In the genomic region with DNA sequence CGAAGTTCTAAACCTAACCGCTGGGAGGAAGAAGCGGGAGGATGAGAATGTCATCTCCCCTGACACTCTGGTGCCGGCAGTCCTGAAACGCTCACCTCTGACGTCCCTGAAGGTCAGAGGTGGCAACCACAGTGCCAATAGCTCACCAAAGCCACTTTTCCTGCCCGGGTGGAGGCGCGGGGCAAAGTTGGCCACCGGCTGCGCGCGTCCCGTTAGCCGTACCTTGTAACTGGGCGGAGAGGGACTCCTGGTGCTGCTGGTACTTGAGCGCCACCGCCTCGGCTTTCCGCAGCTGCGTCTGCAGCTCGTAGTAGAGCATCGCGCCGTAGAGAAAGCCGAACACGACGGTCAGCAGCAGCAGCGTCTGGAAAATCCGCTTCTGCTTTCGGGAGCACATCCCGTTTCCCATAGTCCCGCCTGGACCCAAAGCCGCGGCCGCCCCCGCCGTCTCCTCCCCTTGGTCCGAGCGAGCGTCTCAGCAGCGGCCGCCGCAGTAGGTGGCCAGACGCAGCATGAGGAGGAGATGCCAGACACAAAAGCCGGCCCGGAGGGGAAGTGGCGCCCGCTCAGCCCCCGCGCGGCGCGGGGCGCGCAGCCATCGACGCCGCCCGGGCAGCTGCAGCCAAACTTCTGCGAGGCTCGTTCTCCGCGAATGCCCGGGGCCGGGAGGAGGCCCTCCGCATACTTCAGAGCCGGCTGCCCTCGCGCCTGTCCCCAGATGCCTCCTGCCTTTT, we compare ENCODE assay signal across 1 cellular context.
TF ChIP-seq lines count a peak whose summit lies in the region.

No MANE protein-coding gene starts in this region.

TF ChIP-seq in HepG2, 621 proteins besides CTCF, POLR2A, EP300 and RAD21 (continued from another document and continues in another):
- TF ChIP-seq RFXANK (CRISPR knock-in tag; IDR thresholded peaks at IDR 0.05): no peak
- no peak for TF ChIP-seq ZNF720 (CRISPR knock-in tag; IDR thresholded peaks at IDR 0.05)
- TF ChIP-seq ZFP36L2 (CRISPR knock-in tag; IDR thresholded peaks at IDR 0.05): no peak
- TF ChIP-seq, protein P1, sequence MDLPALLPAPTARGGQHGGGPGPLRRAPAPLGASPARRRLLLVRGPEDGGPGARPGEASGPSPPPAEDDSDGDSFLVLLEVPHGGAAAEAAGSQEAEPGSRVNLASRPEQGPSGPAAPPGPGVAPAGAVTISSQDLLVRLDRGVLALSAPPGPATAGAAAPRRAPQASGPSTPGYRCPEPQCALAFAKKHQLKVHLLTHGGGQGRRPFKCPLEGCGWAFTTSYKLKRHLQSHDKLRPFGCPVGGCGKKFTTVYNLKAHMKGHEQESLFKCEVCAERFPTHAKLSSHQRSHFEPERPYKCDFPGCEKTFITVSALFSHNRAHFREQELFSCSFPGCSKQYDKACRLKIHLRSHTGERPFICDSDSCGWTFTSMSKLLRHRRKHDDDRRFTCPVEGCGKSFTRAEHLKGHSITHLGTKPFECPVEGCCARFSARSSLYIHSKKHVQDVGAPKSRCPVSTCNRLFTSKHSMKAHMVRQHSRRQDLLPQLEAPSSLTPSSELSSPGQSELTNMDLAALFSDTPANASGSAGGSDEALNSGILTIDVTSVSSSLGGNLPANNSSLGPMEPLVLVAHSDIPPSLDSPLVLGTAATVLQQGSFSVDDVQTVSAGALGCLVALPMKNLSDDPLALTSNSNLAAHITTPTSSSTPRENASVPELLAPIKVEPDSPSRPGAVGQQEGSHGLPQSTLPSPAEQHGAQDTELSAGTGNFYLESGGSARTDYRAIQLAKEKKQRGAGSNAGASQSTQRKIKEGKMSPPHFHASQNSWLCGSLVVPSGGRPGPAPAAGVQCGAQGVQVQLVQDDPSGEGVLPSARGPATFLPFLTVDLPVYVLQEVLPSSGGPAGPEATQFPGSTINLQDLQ (CRISPR knock-in tag; IDR thresholded peaks at IDR 0.05): 0 out of 2 replicates have a peak, but pooled peaks have one; percentile 30
- TF ChIP-seq SIN3B (IDR thresholded peaks at IDR 0.05; ENCODE audit: low read length): no peak
- TF ChIP-seq MIER2 (CRISPR knock-in tag; IDR thresholded peaks at IDR 0.05): no peak
- no peak for TF ChIP-seq YEATS2 (CRISPR knock-in tag; IDR thresholded peaks at IDR 0.05; ENCODE audit: borderline replicate concordance)
- no peak for TF ChIP-seq NFKBIZ (CRISPR knock-in tag; IDR thresholded peaks at IDR 0.05)
- TF ChIP-seq, protein P2, sequence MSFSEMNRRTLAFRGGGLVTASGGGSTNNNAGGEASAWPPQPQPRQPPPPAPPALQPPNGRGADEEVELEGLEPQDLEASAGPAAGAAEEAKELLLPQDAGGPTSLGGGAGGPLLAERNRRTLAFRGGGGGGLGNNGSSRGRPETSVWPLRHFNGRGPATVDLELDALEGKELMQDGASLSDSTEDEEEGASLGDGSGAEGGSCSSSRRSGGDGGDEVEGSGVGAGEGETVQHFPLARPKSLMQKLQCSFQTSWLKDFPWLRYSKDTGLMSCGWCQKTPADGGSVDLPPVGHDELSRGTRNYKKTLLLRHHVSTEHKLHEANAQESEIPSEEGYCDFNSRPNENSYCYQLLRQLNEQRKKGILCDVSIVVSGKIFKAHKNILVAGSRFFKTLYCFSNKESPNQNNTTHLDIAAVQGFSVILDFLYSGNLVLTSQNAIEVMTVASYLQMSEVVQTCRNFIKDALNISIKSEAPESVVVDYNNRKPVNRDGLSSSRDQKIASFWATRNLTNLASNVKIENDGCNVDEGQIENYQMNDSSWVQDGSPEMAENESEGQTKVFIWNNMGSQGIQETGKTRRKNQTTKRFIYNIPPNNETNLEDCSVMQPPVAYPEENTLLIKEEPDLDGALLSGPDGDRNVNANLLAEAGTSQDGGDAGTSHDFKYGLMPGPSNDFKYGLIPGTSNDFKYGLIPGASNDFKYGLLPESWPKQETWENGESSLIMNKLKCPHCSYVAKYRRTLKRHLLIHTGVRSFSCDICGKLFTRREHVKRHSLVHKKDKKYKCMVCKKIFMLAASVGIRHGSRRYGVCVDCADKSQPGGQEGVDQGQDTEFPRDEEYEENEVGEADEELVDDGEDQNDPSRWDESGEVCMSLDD (CRISPR knock-in tag; IDR thresholded peaks at IDR 0.05; ENCODE audit: borderline replicate concordance): no peak
- no peak for TF ChIP-seq ZNF564 (CRISPR knock-in tag; IDR thresholded peaks at IDR 0.05)
- TF ChIP-seq, protein P3, sequence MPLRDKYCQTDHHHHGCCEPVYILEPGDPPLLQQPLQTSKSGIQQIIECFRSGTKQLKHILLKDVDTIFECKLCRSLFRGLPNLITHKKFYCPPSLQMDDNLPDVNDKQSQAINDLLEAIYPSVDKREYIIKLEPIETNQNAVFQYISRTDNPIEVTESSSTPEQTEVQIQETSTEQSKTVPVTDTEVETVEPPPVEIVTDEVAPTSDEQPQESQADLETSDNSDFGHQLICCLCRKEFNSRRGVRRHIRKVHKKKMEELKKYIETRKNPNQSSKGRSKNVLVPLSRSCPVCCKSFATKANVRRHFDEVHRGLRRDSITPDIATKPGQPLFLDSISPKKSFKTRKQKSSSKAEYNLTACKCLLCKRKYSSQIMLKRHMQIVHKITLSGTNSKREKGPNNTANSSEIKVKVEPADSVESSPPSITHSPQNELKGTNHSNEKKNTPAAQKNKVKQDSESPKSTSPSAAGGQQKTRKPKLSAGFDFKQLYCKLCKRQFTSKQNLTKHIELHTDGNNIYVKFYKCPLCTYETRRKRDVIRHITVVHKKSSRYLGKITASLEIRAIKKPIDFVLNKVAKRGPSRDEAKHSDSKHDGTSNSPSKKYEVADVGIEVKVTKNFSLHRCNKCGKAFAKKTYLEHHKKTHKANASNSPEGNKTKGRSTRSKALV (CRISPR knock-in tag; IDR thresholded peaks at IDR 0.05): peak; percentile 36; the same call in 1 of the 2 replicates
- TF ChIP-seq NR2F2 (IDR thresholded peaks at IDR 0.05; ENCODE audit: borderline replicate concordance, low read depth): no peak
- no peak for TF ChIP-seq CBX2 (IDR thresholded peaks at IDR 0.05; ENCODE audit: low read depth, low read length)
- TF ChIP-seq CBX2 (CRISPR knock-in tag; IDR thresholded peaks at IDR 0.05; ENCODE audit: low read depth): no peak
- TF ChIP-seq ARNT (IDR thresholded peaks at IDR 0.05): no peak
- 0 out of 2 replicates have a peak, but pooled peaks have one; percentile 54 for TF ChIP-seq ZNF230 (CRISPR knock-in tag; IDR thresholded peaks at IDR 0.05)
- no peak for TF ChIP-seq PCBP1 (IDR thresholded peaks at IDR 0.05; ENCODE audit: borderline replicate concordance, low read depth, low read length)
- TF ChIP-seq, protein P4, sequence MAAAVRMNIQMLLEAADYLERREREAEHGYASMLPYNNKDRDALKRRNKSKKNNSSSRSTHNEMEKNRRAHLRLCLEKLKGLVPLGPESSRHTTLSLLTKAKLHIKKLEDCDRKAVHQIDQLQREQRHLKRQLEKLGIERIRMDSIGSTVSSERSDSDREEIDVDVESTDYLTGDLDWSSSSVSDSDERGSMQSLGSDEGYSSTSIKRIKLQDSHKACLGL (CRISPR knock-in tag; IDR thresholded peaks at IDR 0.05): no peak
- no peak for TF ChIP-seq BORCS8-MEF2B (CRISPR knock-in tag; IDR thresholded peaks at IDR 0.05)
- TF ChIP-seq, protein P5, sequence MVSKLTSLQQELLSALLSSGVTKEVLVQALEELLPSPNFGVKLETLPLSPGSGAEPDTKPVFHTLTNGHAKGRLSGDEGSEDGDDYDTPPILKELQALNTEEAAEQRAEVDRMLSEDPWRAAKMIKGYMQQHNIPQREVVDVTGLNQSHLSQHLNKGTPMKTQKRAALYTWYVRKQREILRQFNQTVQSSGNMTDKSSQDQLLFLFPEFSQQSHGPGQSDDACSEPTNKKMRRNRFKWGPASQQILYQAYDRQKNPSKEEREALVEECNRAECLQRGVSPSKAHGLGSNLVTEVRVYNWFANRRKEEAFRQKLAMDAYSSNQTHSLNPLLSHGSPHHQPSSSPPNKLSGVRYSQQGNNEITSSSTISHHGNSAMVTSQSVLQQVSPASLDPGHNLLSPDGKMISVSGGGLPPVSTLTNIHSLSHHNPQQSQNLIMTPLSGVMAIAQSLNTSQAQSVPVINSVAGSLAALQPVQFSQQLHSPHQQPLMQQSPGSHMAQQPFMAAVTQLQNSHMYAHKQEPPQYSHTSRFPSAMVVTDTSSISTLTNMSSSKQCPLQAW (CRISPR knock-in tag; IDR thresholded peaks at IDR 0.05): 0 out of 2 replicates have a peak, but pooled peaks have one; percentile 53
- TF ChIP-seq, protein P6, sequence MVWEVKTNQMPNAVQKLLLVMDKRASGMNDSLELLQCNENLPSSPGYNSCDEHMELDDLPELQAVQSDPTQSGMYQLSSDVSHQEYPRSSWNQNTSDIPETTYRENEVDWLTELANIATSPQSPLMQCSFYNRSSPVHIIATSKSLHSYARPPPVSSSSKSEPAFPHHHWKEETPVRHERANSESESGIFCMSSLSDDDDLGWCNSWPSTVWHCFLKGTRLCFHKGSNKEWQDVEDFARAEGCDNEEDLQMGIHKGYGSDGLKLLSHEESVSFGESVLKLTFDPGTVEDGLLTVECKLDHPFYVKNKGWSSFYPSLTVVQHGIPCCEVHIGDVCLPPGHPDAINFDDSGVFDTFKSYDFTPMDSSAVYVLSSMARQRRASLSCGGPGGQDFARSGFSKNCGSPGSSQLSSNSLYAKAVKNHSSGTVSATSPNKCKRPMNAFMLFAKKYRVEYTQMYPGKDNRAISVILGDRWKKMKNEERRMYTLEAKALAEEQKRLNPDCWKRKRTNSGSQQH (CRISPR knock-in tag; IDR thresholded peaks at IDR 0.05; ENCODE audit: low read depth): no peak
- no peak for TF ChIP-seq ZNF773 (CRISPR knock-in tag; IDR thresholded peaks at IDR 0.05; ENCODE audit: borderline replicate concordance)
- TF ChIP-seq SP5 (CRISPR knock-in tag; IDR thresholded peaks at IDR 0.05; ENCODE audit: borderline replicate concordance, low read depth): no peak
- TF ChIP-seq, protein P7, sequence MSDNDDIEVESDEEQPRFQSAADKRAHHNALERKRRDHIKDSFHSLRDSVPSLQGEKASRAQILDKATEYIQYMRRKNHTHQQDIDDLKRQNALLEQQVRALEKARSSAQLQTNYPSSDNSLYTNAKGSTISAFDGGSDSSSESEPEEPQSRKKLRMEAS (IDR thresholded peaks at IDR 0.05): no peak
- no peak for TF ChIP-seq ZNF329 (CRISPR knock-in tag; IDR thresholded peaks at IDR 0.05; ENCODE audit: low read depth)
- TF ChIP-seq, protein P8, sequence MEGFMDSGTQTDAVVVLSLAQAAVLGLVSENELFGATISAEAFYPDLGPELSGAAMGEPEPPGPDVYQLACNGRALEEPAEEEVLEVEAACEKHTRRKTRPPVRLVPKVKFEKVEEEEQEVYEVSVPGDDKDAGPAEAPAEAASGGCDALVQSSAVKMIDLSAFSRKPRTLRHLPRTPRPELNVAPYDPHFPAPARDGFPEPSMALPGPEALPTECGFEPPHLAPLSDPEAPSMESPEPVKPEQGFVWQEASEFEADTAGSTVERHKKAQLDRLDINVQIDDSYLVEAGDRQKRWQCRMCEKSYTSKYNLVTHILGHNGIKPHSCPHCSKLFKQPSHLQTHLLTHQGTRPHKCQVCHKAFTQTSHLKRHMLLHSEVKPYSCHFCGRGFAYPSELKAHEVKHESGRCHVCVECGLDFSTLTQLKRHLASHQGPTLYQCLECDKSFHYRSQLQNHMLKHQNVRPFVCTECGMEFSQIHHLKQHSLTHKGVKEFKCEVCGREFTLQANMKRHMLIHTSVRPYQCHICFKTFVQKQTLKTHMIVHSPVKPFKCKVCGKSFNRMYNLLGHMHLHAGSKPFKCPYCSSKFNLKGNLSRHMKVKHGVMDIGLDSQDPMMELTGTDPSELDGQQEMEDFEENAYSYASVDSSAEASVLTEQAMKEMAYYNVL (CRISPR knock-in tag; IDR thresholded peaks at IDR 0.05; ENCODE audit: borderline replicate concordance): no peak
- no peak for TF ChIP-seq HES4 (CRISPR knock-in tag; IDR thresholded peaks at IDR 0.05; ENCODE audit: borderline replicate concordance)
- TF ChIP-seq, protein P9, sequence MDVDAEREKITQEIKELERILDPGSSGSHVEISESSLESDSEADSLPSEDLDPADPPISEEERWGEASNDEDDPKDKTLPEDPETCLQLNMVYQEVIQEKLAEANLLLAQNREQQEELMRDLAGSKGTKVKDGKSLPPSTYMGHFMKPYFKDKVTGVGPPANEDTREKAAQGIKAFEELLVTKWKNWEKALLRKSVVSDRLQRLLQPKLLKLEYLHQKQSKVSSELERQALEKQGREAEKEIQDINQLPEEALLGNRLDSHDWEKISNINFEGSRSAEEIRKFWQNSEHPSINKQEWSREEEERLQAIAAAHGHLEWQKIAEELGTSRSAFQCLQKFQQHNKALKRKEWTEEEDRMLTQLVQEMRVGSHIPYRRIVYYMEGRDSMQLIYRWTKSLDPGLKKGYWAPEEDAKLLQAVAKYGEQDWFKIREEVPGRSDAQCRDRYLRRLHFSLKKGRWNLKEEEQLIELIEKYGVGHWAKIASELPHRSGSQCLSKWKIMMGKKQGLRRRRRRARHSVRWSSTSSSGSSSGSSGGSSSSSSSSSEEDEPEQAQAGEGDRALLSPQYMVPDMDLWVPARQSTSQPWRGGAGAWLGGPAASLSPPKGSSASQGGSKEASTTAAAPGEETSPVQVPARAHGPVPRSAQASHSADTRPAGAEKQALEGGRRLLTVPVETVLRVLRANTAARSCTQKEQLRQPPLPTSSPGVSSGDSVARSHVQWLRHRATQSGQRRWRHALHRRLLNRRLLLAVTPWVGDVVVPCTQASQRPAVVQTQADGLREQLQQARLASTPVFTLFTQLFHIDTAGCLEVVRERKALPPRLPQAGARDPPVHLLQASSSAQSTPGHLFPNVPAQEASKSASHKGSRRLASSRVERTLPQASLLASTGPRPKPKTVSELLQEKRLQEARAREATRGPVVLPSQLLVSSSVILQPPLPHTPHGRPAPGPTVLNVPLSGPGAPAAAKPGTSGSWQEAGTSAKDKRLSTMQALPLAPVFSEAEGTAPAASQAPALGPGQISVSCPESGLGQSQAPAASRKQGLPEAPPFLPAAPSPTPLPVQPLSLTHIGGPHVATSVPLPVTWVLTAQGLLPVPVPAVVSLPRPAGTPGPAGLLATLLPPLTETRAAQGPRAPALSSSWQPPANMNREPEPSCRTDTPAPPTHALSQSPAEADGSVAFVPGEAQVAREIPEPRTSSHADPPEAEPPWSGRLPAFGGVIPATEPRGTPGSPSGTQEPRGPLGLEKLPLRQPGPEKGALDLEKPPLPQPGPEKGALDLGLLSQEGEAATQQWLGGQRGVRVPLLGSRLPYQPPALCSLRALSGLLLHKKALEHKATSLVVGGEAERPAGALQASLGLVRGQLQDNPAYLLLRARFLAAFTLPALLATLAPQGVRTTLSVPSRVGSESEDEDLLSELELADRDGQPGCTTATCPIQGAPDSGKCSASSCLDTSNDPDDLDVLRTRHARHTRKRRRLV (CRISPR knock-in tag; IDR thresholded peaks at IDR 0.05): no peak
- TF ChIP-seq ZBTB38 (CRISPR knock-in tag; IDR thresholded peaks at IDR 0.05): 0 out of 2 replicates have a peak, but pooled peaks have one; percentile 11
- no peak for TF ChIP-seq ZNF737 (CRISPR knock-in tag; IDR thresholded peaks at IDR 0.05; ENCODE audit: borderline replicate concordance)
- TF ChIP-seq, protein P10, sequence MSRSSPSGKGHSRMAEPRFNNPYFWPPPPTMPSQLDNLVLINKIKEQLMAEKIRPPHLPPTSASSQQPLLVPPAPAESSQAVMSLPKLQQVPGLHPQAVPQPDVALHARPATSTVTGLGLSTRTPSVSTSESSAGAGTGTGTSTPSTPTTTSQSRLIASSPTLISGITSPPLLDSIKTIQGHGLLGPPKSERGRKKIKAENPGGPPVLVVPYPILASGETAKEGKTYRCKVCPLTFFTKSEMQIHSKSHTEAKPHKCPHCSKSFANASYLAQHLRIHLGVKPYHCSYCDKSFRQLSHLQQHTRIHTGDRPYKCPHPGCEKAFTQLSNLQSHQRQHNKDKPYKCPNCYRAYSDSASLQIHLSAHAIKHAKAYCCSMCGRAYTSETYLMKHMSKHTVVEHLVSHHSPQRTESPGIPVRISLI (CRISPR knock-in tag; IDR thresholded peaks at IDR 0.05; ENCODE audit: borderline replicate concordance): no peak
- TF ChIP-seq KDM3A (CRISPR knock-in tag; IDR thresholded peaks at IDR 0.05; ENCODE audit: low read depth): no peak
- no peak for TF ChIP-seq TRIM24 (CRISPR knock-in tag; IDR thresholded peaks at IDR 0.05)
- TF ChIP-seq ZNF326 (CRISPR knock-in tag; IDR thresholded peaks at IDR 0.05; ENCODE audit: borderline replicate concordance): no peak
- TF ChIP-seq ZNF367 (CRISPR knock-in tag; IDR thresholded peaks at IDR 0.05; ENCODE audit: borderline replicate concordance): no peak
